41 cellular contexts compared by ENCODE assay signal in the genomic region with DNA sequence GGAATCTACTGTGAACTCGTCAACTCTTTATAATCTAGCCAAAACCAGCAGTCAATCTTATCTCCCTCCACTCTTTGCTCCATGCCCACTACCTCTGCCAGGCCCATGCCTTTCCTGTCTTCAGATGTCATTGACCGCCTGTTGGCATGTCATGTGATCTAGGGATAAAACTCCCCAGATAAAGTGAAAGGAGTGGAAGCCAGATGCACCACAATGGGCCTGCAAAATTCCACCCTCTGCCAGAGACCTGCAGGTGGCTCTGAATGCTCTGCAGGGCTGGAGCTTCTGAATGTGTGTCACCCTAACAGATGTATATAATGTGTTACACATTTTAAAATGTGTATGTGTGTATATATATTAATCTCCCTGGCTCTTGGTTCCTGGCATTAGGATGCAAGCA. TPM values are rescaled to one million over a fixed set of nuclear protein-coding genes. Genes with fewer than 3 reads are reported as not detected.
"Had no signal": no experiment of that assay in that cellular context is flagged by ENCODE, and none has a peak within 500 bp of the region (broad histone marks: within the 10 kb centered on the region; RNA-seq: fewer than 3 reads in every experiment).

No MANE protein-coding gene starts in this region.

- H3K27me3 ChIP-seq: adrenal gland, body of pancreas, brain microvascular endothelial cell, cardiac muscle cell had no signal

- H3K27ac Mint-ChIP-seq: activated CD4-positive, alpha-beta memory T cell treated with anti-CD3 and anti-CD28 coated beads, Interleukin-2, amount 10 ng/mL, durations not matched to agents 7 days and 5 days; activated CD4-positive, alpha-beta T cell treated with anti-CD3 and anti-CD28 coated beads for 36 hours; activated CD4-positive, alpha-beta T cell treated with anti-CD3 and anti-CD28 coated beads, Interleukin-2, amount 10 ng/mL, durations not matched to agents 7 days and 5 days; activated CD8-positive, alpha-beta memory T cell treated with anti-CD3 and anti-CD28 coated beads, Interleukin-2, amount 10 ng/mL, durations not matched to agents 7 days and 5 days; activated CD8-positive, alpha-beta T cell treated with anti-CD3 and anti-CD28 coated beads, Interleukin-2, amount 10 ng/mL, durations not matched to agents 7 days and 5 days; activated naive CD4-positive, alpha-beta T cell treated with anti-CD3 and anti-CD28 coated beads for 36 hours; activated naive CD4-positive, alpha-beta T cell treated with anti-CD3 and anti-CD28 coated beads, Interleukin-2, amount 50 U/mL, for 72 hours; activated naive CD8-positive, alpha-beta T cell treated with anti-CD3 and anti-CD28 coated beads for 36 hours; activated T-cell treated with anti-CD3 and anti-CD28 coated beads, Interleukin-2, amount 50 U/mL, for 24 hours; activated T-helper 2 cell treated with anti-CD3 and anti-CD28 coated beads, Interferon-gamma antibody, Interleukin-2, Interleukin-4, amounts not matched to agents 10 μg/mL and 5 μg/mL and 100 μg/mL, durations not matched to agents 14 hours and 24 hours and 36 hours; T-helper 1 cell treated with Interleukin-12 subunit alpha and Interleukin-12 subunit beta and Interleukin-4 antibody, amounts not matched to agents 30 μg/mL and 1 μg/mL, for 36 hours; T-helper 2 cell treated with Interferon-gamma antibody and Interleukin-4, amounts not matched to agents 5 μg/mL and 100 μg/mL, for 36 hours had no signal

- H3K27ac ChIP-seq: adrenal gland, body of pancreas, brain microvascular endothelial cell, cardiac muscle cell, VCaP had no signal

- DNase-seq: activated CD4-positive, alpha-beta memory T cell treated with anti-CD3 and anti-CD28 coated beads, Interleukin-2, amount 10 ng/mL, durations not matched to agents 7 days and 5 days; activated CD4-positive, alpha-beta T cell treated with anti-CD3 and anti-CD28 coated beads for 1 hour; activated CD4-positive, alpha-beta T cell treated with anti-CD3 and anti-CD28 coated beads for 36 hours; activated CD4-positive, alpha-beta T cell treated with anti-CD3 and anti-CD28 coated beads for 48 hours; activated CD4-positive, alpha-beta T cell treated with anti-CD3 and anti-CD28 coated beads, Interleukin-2, amount 10 ng/mL, durations not matched to agents 7 days and 5 days; activated CD4-positive, alpha-beta T cell treated with anti-CD3 and anti-CD28 coated beads, Interleukin-2, amount 50 U/mL, for 48 hours; activated CD4-positive, CD25-positive, alpha-beta regulatory T cell; activated CD8-positive, alpha-beta memory T cell treated with anti-CD3 and anti-CD28 coated beads for 24 hours; activated CD8-positive, alpha-beta memory T cell treated with anti-CD3 and anti-CD28 coated beads, Interleukin-2, amount 10 ng/mL, durations not matched to agents 7 days and 5 days; activated CD8-positive, alpha-beta memory T cell treated with anti-CD3 and anti-CD28 coated beads, Interleukin-2, amount 50 U/mL, for 48 hours; activated CD8-positive, alpha-beta T cell treated with anti-CD3 and anti-CD28 coated beads, Interleukin-2, amount 10 ng/mL, durations not matched to agents 7 days and 5 days; activated effector memory CD4-positive, alpha-beta T cell treated with Interleukin-2 at 50 U/mL for 16 hours; activated gamma-delta T cell; activated naive CD4-positive, alpha-beta T cell; activated naive CD4-positive, alpha-beta T cell treated with anti-CD3 and anti-CD28 coated beads for 36 hours; activated naive CD4-positive, alpha-beta T cell treated with anti-CD3 and anti-CD28 coated beads, Interleukin-2, amount 50 U/mL, for 16 hours; activated naive CD8-positive, alpha-beta T cell treated with anti-CD3 and anti-CD28 coated beads for 36 hours; activated T-cell treated with anti-CD3 and anti-CD28 coated beads, Interleukin-2, amount 50 U/mL, for 24 hours; activated T-cell treated with anti-CD3 and anti-CD28 coated beads, Interleukin-2, amount 50 U/mL, for 48 hours; adrenal gland; amniotic stem cell; aorta; body of pancreas; brain microvascular endothelial cell; caudate nucleus; cerebellar nuclear complex; T-helper 1 cell; T-helper 2 cell; T-helper 9 cell had no signal

- ATAC-seq: activated CD4-positive, alpha-beta T cell treated with anti-CD3 and anti-CD28 coated beads for 36 hours; activated CD4-positive, CD25-positive, alpha-beta regulatory T cell treated with anti-CD3 and anti-CD28 coated beads, Interleukin-2, amount 50 U/mL, for 24 hours; activated CD8-positive, alpha-beta memory T cell treated with anti-CD3 and anti-CD28 coated beads, Interleukin-2, amount 10 ng/mL, durations not matched to agents 7 days and 5 days; activated CD8-positive, alpha-beta T cell treated with anti-CD3 and anti-CD28 coated beads, Interleukin-2, amount 10 ng/mL, durations not matched to agents 7 days and 5 days; activated naive CD4-positive, alpha-beta T cell treated with anti-CD3 and anti-CD28 coated beads, Interleukin-2, amount 50 U/mL, for 72 hours; body of pancreas had no signal

- H3K4me3 ChIP-seq: adrenal gland, body of pancreas, cardiac muscle cell had no signal

- H3K36me3 Mint-ChIP-seq: activated naive CD4-positive, alpha-beta T cell treated with anti-CD3 and anti-CD28 coated beads, Interleukin-2, amount 50 U/mL, for 72 hours; activated naive CD8-positive, alpha-beta T cell treated with anti-CD3 and anti-CD28 coated beads for 36 hours had no signal

- H3K4me1 Mint-ChIP-seq: activated CD4-positive, alpha-beta T cell treated with anti-CD3 and anti-CD28 coated beads for 36 hours; activated naive CD8-positive, alpha-beta T cell treated with anti-CD3 and anti-CD28 coated beads for 36 hours had no signal

- H3K4me1 ChIP-seq: adrenal gland, body of pancreas had no signal

- H3K9me3 Mint-ChIP-seq: activated CD4-positive, alpha-beta memory T cell treated with anti-CD3 and anti-CD28 coated beads, Interleukin-2, amount 10 ng/mL, durations not matched to agents 7 days and 5 days; activated CD4-positive, alpha-beta T cell treated with anti-CD3 and anti-CD28 coated beads, Interleukin-2, amount 10 ng/mL, durations not matched to agents 7 days and 5 days; activated naive CD4-positive, alpha-beta T cell treated with anti-CD3 and anti-CD28 coated beads for 36 hours; activated naive CD8-positive, alpha-beta T cell treated with anti-CD3 and anti-CD28 coated beads for 36 hours; activated T-cell treated with anti-CD3 and anti-CD28 coated beads, Interleukin-2, amount 50 U/mL, for 24 hours; activated T-helper 2 cell treated with anti-CD3 and anti-CD28 coated beads, Interferon-gamma antibody, Interleukin-2, Interleukin-4, amounts not matched to agents 10 μg/mL and 5 μg/mL and 100 μg/mL, durations not matched to agents 14 hours and 24 hours and 36 hours; central memory CD8-positive, alpha-beta T cell; T-helper 1 cell treated with Interleukin-12 subunit alpha and Interleukin-12 subunit beta and Interleukin-4 antibody, amounts not matched to agents 30 μg/mL and 1 μg/mL, for 36 hours; T-helper 2 cell treated with Interferon-gamma antibody and Interleukin-4, amounts not matched to agents 5 μg/mL and 100 μg/mL, for 36 hours had no signal

- H3K36me3 ChIP-seq: adrenal gland, brain microvascular endothelial cell, cardiac muscle cell had no signal

- H3K9me3 ChIP-seq: adrenal gland, body of pancreas had no signal

- H3K27me3 Mint-ChIP-seq: central memory CD8-positive, alpha-beta T cell had no signal

- H3K4me3 Mint-ChIP-seq: activated CD4-positive, alpha-beta memory T cell treated with anti-CD3 and anti-CD28 coated beads, Interleukin-2, amount 10 ng/mL, durations not matched to agents 7 days and 5 days; activated CD4-positive, alpha-beta T cell treated with anti-CD3 and anti-CD28 coated beads for 36 hours; activated CD4-positive, alpha-beta T cell treated with anti-CD3 and anti-CD28 coated beads, Interleukin-2, amount 10 ng/mL, durations not matched to agents 7 days and 5 days; activated CD8-positive, alpha-beta memory T cell treated with anti-CD3 and anti-CD28 coated beads, Interleukin-2, amount 10 ng/mL, durations not matched to agents 7 days and 5 days; activated CD8-positive, alpha-beta T cell treated with anti-CD3 and anti-CD28 coated beads, Interleukin-2, amount 10 ng/mL, durations not matched to agents 7 days and 5 days; activated naive CD4-positive, alpha-beta T cell treated with anti-CD3 and anti-CD28 coated beads for 36 hours; activated naive CD8-positive, alpha-beta T cell treated with anti-CD3 and anti-CD28 coated beads for 36 hours; activated T-cell treated with anti-CD3 and anti-CD28 coated beads, Interleukin-2, amount 50 U/mL, for 24 hours; central memory CD8-positive, alpha-beta T cell; T-helper 1 cell treated with Interleukin-12 subunit alpha and Interleukin-12 subunit beta and Interleukin-4 antibody, amounts not matched to agents 30 μg/mL and 1 μg/mL, for 36 hours; T-helper 2 cell treated with Interferon-gamma antibody and Interleukin-4, amounts not matched to agents 5 μg/mL and 100 μg/mL, for 36 hours had no signal

- FAIRE-seq: astrocyte, bronchial epithelial cell, TTC549 had no signal

RNA-seq across cellular contexts. Expression of a gene that starts 2.3 kb away (rescaled TPM):
- total RNA-seq: activated CD4-positive, alpha-beta T cell treated with anti-CD3 and anti-CD28 coated beads for 36 hours; activated CD4-positive, alpha-beta T cell treated with anti-CD3 and anti-CD28 coated beads, Interleukin-2, amount 10 ng/mL, durations not matched to agents 7 days and 5 days; activated naive CD4-positive, alpha-beta T cell treated with anti-CD3 and anti-CD28 coated beads for 36 hours; activated naive CD4-positive, alpha-beta T cell treated with anti-CD3 and anti-CD28 coated beads, Interleukin-2, amount 50 U/mL, for 72 hours; activated naive CD8-positive, alpha-beta T cell treated with anti-CD3 and anti-CD28 coated beads for 36 hours; activated T-helper 2 cell treated with anti-CD3 and anti-CD28 coated beads, Interferon-gamma antibody, Interleukin-2, Interleukin-4, amounts not matched to agents 10 μg/mL and 5 μg/mL and 100 μg/mL, durations not matched to agents 14 hours and 24 hours and 36 hours; adrenal gland; astrocyte; body of pancreas; bronchial epithelial cell; cardiac muscle cell; chondrocyte had no signal
- polyA plus RNA-seq: aorta, cardiac muscle cell had no signal

RNA-seq across cellular contexts. Expression of a gene that starts 31.8 kb away (rescaled TPM):
- total RNA-seq: activated naive CD4-positive, alpha-beta T cell treated with anti-CD3 and anti-CD28 coated beads for 36 hours; bronchial epithelial cell; cardiac muscle cell; chondrocyte had no signal
- polyA plus RNA-seq: cardiac muscle cell had no signal
